In genomic region chr10:114825513-114826253, GRCh38 we compare ENCODE assay signal across 8 cellular contexts. TPM values are rescaled to one million over a fixed set of nuclear protein-coding genes. Genes with fewer than 3 reads are reported as not detected.
DNase-seq lines count a peak whose midpoint lies in the region; ATAC-seq and TF ChIP-seq lines count a peak whose summit lies in the region.

No MANE protein-coding gene starts in this region.

- CTCF ChIA-PET in activated CD8-positive, alpha-beta memory T cell treated with anti-CD3 and anti-CD28 coated beads, Interleukin-2, amount 10 ng/mL, durations not matched to agents 7 days and 5 days (lab: Charles Lee) = interaction anchor here (0.9 to 1.3 kb wide), 3 partner anchors 30 to 54 kb away, joined by 3 to 4 read pairs (median 4); no protein-coding TSS in a partner anchor

- peak overlapping the region; percentile 85 for H3K27ac Mint-ChIP-seq in activated CD8-positive, alpha-beta memory T cell treated with anti-CD3 and anti-CD28 coated beads, Interleukin-2, amount 10 ng/mL, durations not matched to agents 7 days and 5 days
- H3K27ac Mint-ChIP-seq in memory B cell = peak overlapping the region; percentile 25
- no peak overlapping the region for H3K27ac Mint-ChIP-seq in progenitor cell of endocrine pancreas

- peaks cover 63% of the 10 kb centered on the region for H3K4me1 Mint-ChIP-seq in activated CD8-positive, alpha-beta memory T cell treated with anti-CD3 and anti-CD28 coated beads, Interleukin-2, amount 10 ng/mL, durations not matched to agents 7 days and 5 days
- peaks cover 38% of the 10 kb centered on the region for H3K4me1 Mint-ChIP-seq in memory B cell
- H3K4me1 Mint-ChIP-seq in progenitor cell of endocrine pancreas (ENCODE audit: low read depth) = peaks cover 14% of the 10 kb centered on the region

- no peak for TF ChIP-seq CTCF in progenitor cell of endocrine pancreas (IDR thresholded peaks at IDR 0.05; ENCODE audit: unreplicated experiment)

- H3K27me3 Mint-ChIP-seq in activated CD8-positive, alpha-beta memory T cell treated with anti-CD3 and anti-CD28 coated beads, Interleukin-2, amount 10 ng/mL, durations not matched to agents 7 days and 5 days = no peaks in the 10 kb centered on the region
- no peaks in the 10 kb centered on the region for H3K27me3 Mint-ChIP-seq in memory B cell
- no peaks in the 10 kb centered on the region for H3K27me3 Mint-ChIP-seq in progenitor cell of endocrine pancreas

- H3K36me3 Mint-ChIP-seq in activated CD8-positive, alpha-beta memory T cell treated with anti-CD3 and anti-CD28 coated beads, Interleukin-2, amount 10 ng/mL, durations not matched to agents 7 days and 5 days = peaks cover 29% of the 10 kb centered on the region
- H3K36me3 Mint-ChIP-seq in memory B cell (peaks cover 4% of the 10 kb centered on the region), progenitor cell of endocrine pancreas (ENCODE audit: insufficient read depth) (peaks cover 7% of the 10 kb centered on the region)

- no peak for DNase-seq in activated CD8-positive, alpha-beta memory T cell treated with anti-CD3 and anti-CD28 coated beads, Interleukin-2, amount 10 ng/mL, durations not matched to agents 7 days and 5 days
- DNase-seq in activated CD8-positive, alpha-beta memory T cell treated with anti-CD3 and anti-CD28 coated beads, Interleukin-2, amount 50 U/mL, for 4 hours = no peak
- DNase-seq in memory B cell (ENCODE audit: low spot score in 2 of 2) = no peak
- DNase-seq in posterior vena cava (ENCODE audit: low spot score) = no peak
- no peak for DNase-seq in progenitor cell of endocrine pancreas (ENCODE audit: low spot score, unreplicated experiment)
- no peak for DNase-seq in HT-29 (ENCODE audit: low spot score)

- peak; percentile 20 for ATAC-seq in activated CD8-positive, alpha-beta memory T cell treated with anti-CD3 and anti-CD28 coated beads, Interleukin-2, amount 10 ng/mL, durations not matched to agents 7 days and 5 days
- peak; percentile 44 for ATAC-seq in HG02678 (IDR thresholded peaks at IDR 0.05; ENCODE audit: unreplicated experiment)
- peak; percentile 65 for ATAC-seq in SK-N-SH treated with all-trans-retinoic acid at 6 μM for 48 hours
- ATAC-seq in memory B cell (ENCODE audit: low read depth) = no peak

- intact Hi-C loops in posterior vena cava (cut with DNase I) = no loop called here

- H3K4me3 Mint-ChIP-seq in activated CD8-positive, alpha-beta memory T cell treated with anti-CD3 and anti-CD28 coated beads, Interleukin-2, amount 10 ng/mL, durations not matched to agents 7 days and 5 days = peak overlapping the region; percentile 31
- H3K4me3 Mint-ChIP-seq in memory B cell (no peak overlapping the region), progenitor cell of endocrine pancreas (ENCODE audit: low read depth) (no peak overlapping the region)

- no peaks in the 10 kb centered on the region for H3K9me3 Mint-ChIP-seq in activated CD8-positive, alpha-beta memory T cell treated with anti-CD3 and anti-CD28 coated beads, Interleukin-2, amount 10 ng/mL, durations not matched to agents 7 days and 5 days (ENCODE audit: low read depth)
- H3K9me3 Mint-ChIP-seq in memory B cell (no peaks in the 10 kb centered on the region), progenitor cell of endocrine pancreas (ENCODE audit: low read depth) (no peaks in the 10 kb centered on the region)

TF ChIP-seq in SK-N-SH treated with all-trans-retinoic acid at 6 μM for 48 hours, 23 proteins besides CTCF, POLR2A, EP300 and RAD21:
- no peak for TF ChIP-seq ZNF8 (CRISPR knock-in tag; IDR thresholded peaks at IDR 0.05)
- no peak for TF ChIP-seq PPARA (CRISPR knock-in tag; IDR thresholded peaks at IDR 0.05; ENCODE audit: borderline replicate concordance)
- no peak for TF ChIP-seq BACH2 (CRISPR knock-in tag; IDR thresholded peaks at IDR 0.05; ENCODE audit: borderline replicate concordance)
- 0 out of 2 replicates have a peak, but pooled peaks have one; percentile 56 for TF ChIP-seq CSDC2 (CRISPR knock-in tag; IDR thresholded peaks at IDR 0.05)
- no peak for TF ChIP-seq SNAI2 (CRISPR knock-in tag; IDR thresholded peaks at IDR 0.05)
- no peak for TF ChIP-seq OSR1 (CRISPR knock-in tag; IDR thresholded peaks at IDR 0.05)
- TF ChIP-seq, protein P1, sequence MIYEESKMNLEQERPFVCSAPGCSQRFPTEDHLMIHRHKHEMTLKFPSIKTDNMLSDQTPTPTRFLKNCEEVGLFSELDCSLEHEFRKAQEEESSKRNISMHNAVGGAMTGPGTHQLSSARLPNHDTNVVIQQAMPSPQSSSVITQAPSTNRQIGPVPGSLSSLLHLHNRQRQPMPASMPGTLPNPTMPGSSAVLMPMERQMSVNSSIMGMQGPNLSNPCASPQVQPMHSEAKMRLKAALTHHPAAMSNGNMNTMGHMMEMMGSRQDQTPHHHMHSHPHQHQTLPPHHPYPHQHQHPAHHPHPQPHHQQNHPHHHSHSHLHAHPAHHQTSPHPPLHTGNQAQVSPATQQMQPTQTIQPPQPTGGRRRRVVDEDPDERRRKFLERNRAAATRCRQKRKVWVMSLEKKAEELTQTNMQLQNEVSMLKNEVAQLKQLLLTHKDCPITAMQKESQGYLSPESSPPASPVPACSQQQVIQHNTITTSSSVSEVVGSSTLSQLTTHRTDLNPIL (CRISPR knock-in tag; IDR thresholded peaks at IDR 0.05; ENCODE audit: low read depth) = peak; percentile 45; the same call in 1 of the 2 replicates
- peak; percentile 71; the same call in 1 of the 2 replicates for TF ChIP-seq ZC3H10 (CRISPR knock-in tag; IDR thresholded peaks at IDR 0.05)
- TF ChIP-seq ZFP3 (CRISPR knock-in tag; IDR thresholded peaks at IDR 0.05) = 0 out of 2 replicates have a peak, but pooled peaks have one; percentile 11
- TF ChIP-seq, protein P2, sequence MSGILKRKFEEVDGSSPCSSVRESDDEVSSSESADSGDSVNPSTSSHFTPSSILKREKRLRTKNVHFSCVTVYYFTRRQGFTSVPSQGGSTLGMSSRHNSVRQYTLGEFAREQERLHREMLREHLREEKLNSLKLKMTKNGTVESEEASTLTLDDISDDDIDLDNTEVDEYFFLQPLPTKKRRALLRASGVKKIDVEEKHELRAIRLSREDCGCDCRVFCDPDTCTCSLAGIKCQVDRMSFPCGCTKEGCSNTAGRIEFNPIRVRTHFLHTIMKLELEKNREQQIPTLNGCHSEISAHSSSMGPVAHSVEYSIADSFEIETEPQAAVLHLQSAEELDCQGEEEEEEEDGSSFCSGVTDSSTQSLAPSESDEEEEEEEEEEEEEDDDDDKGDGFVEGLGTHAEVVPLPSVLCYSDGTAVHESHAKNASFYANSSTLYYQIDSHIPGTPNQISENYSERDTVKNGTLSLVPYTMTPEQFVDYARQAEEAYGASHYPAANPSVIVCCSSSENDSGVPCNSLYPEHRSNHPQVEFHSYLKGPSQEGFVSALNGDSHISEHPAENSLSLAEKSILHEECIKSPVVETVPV (CRISPR knock-in tag; IDR thresholded peaks at IDR 0.05) = peak; percentile 73; the same call in 1 of the 2 replicates
- TF ChIP-seq ISL1 (CRISPR knock-in tag; IDR thresholded peaks at IDR 0.05) = peak; percentile 95
- TF ChIP-seq ESRRG (CRISPR knock-in tag; IDR thresholded peaks at IDR 0.05) = peak; percentile 79; the same call in 1 of the 2 replicates
TF ChIP-seq in SK-N-SH treated with all-trans-retinoic acid at 6 μM for 48 hours: peak in this region for 7.

RNA-seq across cellular contexts. Expression of gene FHIP2A, which starts 4.1 kb away (rescaled TPM):
- total RNA-seq in activated CD8-positive, alpha-beta memory T cell treated with anti-CD3 and anti-CD28 coated beads, Interleukin-2, amount 10 ng/mL, durations not matched to agents 7 days and 5 days = 10 to 100 TPM; 33.5 to 35.7 TPM
- total RNA-seq in posterior vena cava (10 to 100 TPM; 34.1 to 38.1 TPM), progenitor cell of endocrine pancreas (22.7 and 22.9 TPM in 2 replicates)
- total RNA-seq in HT-29 (2014; rRNA removed; shearing (Covaris generic)) = 1.6 and 3.0 TPM in 2 replicates
